Comparison of ENCODE assay signal across 1 cellular context in genomic region chr12:49367381-49368239, GRCh38.
TF ChIP-seq lines count a peak whose summit lies in the region.

TSS of gene SPATS2 (plus strand) at chr12:49367462. CDS start at chr12:49461013, 93,551 bp downstream.

TF ChIP-seq in K562, 482 proteins besides CTCF, POLR2A, EP300 and RAD21 (continued from another document and continues in another):
- no peak for TF ChIP-seq ATF4 (CRISPR knock-in tag; IDR thresholded peaks at IDR 0.05)
- TF ChIP-seq CC2D1A (IDR thresholded peaks at IDR 0.05), result peak; percentile 95; the same call in 1 of the 2 replicates
- TF ChIP-seq CXXC5 (CRISPR knock-in tag; IDR thresholded peaks at IDR 0.05), result no peak
- TF ChIP-seq HDAC3 (IDR thresholded peaks at IDR 0.05; ENCODE audit: borderline replicate concordance, partially characterized antibody), result no peak
- TF ChIP-seq KLF16 (IDR thresholded peaks at IDR 0.05), result no peak
- no peak for TF ChIP-seq TBP (optimal IDR thresholded peaks at IDR 0.05; ENCODE audit: low read depth, low read length)
- TF ChIP-seq, protein P1, sequence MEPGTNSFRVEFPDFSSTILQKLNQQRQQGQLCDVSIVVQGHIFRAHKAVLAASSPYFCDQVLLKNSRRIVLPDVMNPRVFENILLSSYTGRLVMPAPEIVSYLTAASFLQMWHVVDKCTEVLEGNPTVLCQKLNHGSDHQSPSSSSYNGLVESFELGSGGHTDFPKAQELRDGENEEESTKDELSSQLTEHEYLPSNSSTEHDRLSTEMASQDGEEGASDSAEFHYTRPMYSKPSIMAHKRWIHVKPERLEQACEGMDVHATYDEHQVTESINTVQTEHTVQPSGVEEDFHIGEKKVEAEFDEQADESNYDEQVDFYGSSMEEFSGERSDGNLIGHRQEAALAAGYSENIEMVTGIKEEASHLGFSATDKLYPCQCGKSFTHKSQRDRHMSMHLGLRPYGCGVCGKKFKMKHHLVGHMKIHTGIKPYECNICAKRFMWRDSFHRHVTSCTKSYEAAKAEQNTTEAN (CRISPR knock-in tag; IDR thresholded peaks at IDR 0.05), result no peak
- TF ChIP-seq, protein P2, sequence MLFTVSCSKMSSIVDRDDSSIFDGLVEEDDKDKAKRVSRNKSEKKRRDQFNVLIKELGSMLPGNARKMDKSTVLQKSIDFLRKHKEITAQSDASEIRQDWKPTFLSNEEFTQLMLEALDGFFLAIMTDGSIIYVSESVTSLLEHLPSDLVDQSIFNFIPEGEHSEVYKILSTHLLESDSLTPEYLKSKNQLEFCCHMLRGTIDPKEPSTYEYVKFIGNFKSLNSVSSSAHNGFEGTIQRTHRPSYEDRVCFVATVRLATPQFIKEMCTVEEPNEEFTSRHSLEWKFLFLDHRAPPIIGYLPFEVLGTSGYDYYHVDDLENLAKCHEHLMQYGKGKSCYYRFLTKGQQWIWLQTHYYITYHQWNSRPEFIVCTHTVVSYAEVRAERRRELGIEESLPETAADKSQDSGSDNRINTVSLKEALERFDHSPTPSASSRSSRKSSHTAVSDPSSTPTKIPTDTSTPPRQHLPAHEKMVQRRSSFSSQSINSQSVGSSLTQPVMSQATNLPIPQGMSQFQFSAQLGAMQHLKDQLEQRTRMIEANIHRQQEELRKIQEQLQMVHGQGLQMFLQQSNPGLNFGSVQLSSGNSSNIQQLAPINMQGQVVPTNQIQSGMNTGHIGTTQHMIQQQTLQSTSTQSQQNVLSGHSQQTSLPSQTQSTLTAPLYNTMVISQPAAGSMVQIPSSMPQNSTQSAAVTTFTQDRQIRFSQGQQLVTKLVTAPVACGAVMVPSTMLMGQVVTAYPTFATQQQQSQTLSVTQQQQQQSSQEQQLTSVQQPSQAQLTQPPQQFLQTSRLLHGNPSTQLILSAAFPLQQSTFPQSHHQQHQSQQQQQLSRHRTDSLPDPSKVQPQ (CRISPR knock-in tag; IDR thresholded peaks at IDR 0.05; ENCODE audit: borderline replicate concordance), result no peak
- TF ChIP-seq, protein P3, sequence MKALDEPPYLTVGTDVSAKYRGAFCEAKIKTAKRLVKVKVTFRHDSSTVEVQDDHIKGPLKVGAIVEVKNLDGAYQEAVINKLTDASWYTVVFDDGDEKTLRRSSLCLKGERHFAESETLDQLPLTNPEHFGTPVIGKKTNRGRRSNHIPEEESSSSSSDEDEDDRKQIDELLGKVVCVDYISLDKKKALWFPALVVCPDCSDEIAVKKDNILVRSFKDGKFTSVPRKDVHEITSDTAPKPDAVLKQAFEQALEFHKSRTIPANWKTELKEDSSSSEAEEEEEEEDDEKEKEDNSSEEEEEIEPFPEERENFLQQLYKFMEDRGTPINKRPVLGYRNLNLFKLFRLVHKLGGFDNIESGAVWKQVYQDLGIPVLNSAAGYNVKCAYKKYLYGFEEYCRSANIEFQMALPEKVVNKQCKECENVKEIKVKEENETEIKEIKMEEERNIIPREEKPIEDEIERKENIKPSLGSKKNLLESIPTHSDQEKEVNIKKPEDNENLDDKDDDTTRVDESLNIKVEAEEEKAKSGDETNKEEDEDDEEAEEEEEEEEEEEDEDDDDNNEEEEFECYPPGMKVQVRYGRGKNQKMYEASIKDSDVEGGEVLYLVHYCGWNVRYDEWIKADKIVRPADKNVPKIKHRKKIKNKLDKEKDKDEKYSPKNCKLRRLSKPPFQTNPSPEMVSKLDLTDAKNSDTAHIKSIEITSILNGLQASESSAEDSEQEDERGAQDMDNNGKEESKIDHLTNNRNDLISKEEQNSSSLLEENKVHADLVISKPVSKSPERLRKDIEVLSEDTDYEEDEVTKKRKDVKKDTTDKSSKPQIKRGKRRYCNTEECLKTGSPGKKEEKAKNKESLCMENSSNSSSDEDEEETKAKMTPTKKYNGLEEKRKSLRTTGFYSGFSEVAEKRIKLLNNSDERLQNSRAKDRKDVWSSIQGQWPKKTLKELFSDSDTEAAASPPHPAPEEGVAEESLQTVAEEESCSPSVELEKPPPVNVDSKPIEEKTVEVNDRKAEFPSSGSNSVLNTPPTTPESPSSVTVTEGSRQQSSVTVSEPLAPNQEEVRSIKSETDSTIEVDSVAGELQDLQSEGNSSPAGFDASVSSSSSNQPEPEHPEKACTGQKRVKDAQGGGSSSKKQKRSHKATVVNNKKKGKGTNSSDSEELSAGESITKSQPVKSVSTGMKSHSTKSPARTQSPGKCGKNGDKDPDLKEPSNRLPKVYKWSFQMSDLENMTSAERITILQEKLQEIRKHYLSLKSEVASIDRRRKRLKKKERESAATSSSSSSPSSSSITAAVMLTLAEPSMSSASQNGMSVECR (CRISPR knock-in tag; IDR thresholded peaks at IDR 0.05), result no peak; the same call in 1 of the 2 replicates
- no peak for TF ChIP-seq STAT5A (IDR thresholded peaks at IDR 0.05; ENCODE audit: borderline replicate concordance, low read length)
- no peak for TF ChIP-seq SREBF1 (IDR thresholded peaks at IDR 0.05; ENCODE audit: borderline replicate concordance, low read depth, low read length)
- 0 out of 2 replicates have a peak, but pooled peaks have one; percentile 13 for TF ChIP-seq THRB (CRISPR knock-in tag; conservative IDR thresholded peaks at IDR 0.05)
- TF ChIP-seq PTRF (tag; IDR thresholded peaks at IDR 0.05), result no peak
- TF ChIP-seq MCM5 (IDR thresholded peaks at IDR 0.05; ENCODE audit: low read depth), result no peak
- no peak for TF ChIP-seq ZNF318 (IDR thresholded peaks at IDR 0.05; ENCODE audit: borderline replicate concordance in 1 of 2, low read depth in 1 of 2)
- TF ChIP-seq MLLT1 (IDR thresholded peaks at IDR 0.05), result peak in 1 of 2 experiments; percentile 57; a peak in 1 of 4 replicates
- TF ChIP-seq, protein P4, sequence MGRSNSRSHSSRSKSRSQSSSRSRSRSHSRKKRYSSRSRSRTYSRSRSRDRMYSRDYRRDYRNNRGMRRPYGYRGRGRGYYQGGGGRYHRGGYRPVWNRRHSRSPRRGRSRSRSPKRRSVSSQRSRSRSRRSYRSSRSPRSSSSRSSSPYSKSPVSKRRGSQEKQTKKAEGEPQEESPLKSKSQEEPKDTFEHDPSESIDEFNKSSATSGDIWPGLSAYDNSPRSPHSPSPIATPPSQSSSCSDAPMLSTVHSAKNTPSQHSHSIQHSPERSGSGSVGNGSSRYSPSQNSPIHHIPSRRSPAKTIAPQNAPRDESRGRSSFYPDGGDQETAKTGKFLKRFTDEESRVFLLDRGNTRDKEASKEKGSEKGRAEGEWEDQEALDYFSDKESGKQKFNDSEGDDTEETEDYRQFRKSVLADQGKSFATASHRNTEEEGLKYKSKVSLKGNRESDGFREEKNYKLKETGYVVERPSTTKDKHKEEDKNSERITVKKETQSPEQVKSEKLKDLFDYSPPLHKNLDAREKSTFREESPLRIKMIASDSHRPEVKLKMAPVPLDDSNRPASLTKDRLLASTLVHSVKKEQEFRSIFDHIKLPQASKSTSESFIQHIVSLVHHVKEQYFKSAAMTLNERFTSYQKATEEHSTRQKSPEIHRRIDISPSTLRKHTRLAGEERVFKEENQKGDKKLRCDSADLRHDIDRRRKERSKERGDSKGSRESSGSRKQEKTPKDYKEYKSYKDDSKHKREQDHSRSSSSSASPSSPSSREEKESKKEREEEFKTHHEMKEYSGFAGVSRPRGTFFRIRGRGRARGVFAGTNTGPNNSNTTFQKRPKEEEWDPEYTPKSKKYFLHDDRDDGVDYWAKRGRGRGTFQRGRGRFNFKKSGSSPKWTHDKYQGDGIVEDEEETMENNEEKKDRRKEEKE (IDR thresholded peaks at IDR 0.05; ENCODE audit: borderline replicate concordance in 1 of 2, control insufficient read depth in 1 of 2, low read depth in 2 of 2, low read length in 1 of 2), result no peak
- TF ChIP-seq, protein P5, sequence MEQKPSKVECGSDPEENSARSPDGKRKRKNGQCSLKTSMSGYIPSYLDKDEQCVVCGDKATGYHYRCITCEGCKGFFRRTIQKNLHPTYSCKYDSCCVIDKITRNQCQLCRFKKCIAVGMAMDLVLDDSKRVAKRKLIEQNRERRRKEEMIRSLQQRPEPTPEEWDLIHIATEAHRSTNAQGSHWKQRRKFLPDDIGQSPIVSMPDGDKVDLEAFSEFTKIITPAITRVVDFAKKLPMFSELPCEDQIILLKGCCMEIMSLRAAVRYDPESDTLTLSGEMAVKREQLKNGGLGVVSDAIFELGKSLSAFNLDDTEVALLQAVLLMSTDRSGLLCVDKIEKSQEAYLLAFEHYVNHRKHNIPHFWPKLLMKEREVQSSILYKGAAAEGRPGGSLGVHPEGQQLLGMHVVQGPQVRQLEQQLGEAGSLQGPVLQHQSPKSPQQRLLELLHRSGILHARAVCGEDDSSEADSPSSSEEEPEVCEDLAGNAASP (IDR thresholded peaks at IDR 0.05), result no peak
